Comparison of ENCODE assay signal across 15 cellular contexts in genomic region chr7:373818-374705, GRCh38.
A peak's percentile ranks its signal among the peaks of the same experiment; 100 is the strongest.
DNase-seq lines count a peak whose midpoint lies in the region; ATAC-seq and TF ChIP-seq lines count a peak whose summit lies in the region.
"Had no signal": no experiment of that assay in that cellular context is flagged by ENCODE, and none has a peak within 500 bp of the region (broad histone marks: within the 10 kb centered on the region; RNA-seq: fewer than 3 reads in every experiment).

No MANE protein-coding gene starts in this region.

- intact Hi-C loops in Right ventricle myocardium superior (cut with DNase I): no loop called here
- intact Hi-C loops in left ventricle myocardium superior (cut with micrococcal nuclease): no loop called here
- intact Hi-C loops in CD14-positive monocyte (cut with micrococcal nuclease): no loop called here

- ATAC-seq in Right ventricle myocardium superior (ENCODE audit: poor library complexity): no peak
- ATAC-seq in left ventricle myocardium superior: no peak
- ATAC-seq in HG02798 (IDR thresholded peaks at IDR 0.05; ENCODE audit: poor library complexity, unreplicated experiment): no peak
- ATAC-seq: naive thymus-derived CD4-positive, alpha-beta T cell had no signal

- no peak overlapping the region for H3K4me3 Mint-ChIP-seq in mesothelial cell of epicardium
- H3K4me3 Mint-ChIP-seq in type B pancreatic cell: peak overlapping the region; percentile 36
- H3K4me3 Mint-ChIP-seq in CD14-positive monocyte: peak overlapping the region in 1 of 2 donors; percentile 4
- H3K4me3 Mint-ChIP-seq: activated naive CD8-positive, alpha-beta T cell treated with anti-CD3 and anti-CD28 coated beads, Interleukin-2, amount 10 ng/mL, durations not matched to agents 7 days and 5 days; naive thymus-derived CD4-positive, alpha-beta T cell had no signal

- H3K36me3 Mint-ChIP-seq in mesothelial cell of epicardium: no peaks in the 10 kb centered on the region
- H3K36me3 Mint-ChIP-seq in type B pancreatic cell: no peaks in the 10 kb centered on the region
- H3K36me3 Mint-ChIP-seq in CD14-positive monocyte: no peaks in the 10 kb centered on the region
- H3K36me3 Mint-ChIP-seq: activated naive CD8-positive, alpha-beta T cell treated with anti-CD3 and anti-CD28 coated beads, Interleukin-2, amount 10 ng/mL, durations not matched to agents 7 days and 5 days; naive thymus-derived CD4-positive, alpha-beta T cell had no signal

- no peaks in the 10 kb centered on the region for H3K9me3 ChIP-seq in WERI-Rb-1 (ENCODE audit: severe bottlenecking)
- H3K9me3 ChIP-seq: esophagus muscularis mucosa, MG63 had no signal

- H3K4me1 Mint-ChIP-seq in mesothelial cell of epicardium (peaks cover 43% of the 10 kb centered on the region), type B pancreatic cell (ENCODE audit: unreplicated experiment) (peaks cover 14% of the 10 kb centered on the region), CD14-positive monocyte (no peaks in the 10 kb centered on the region)
- H3K4me1 Mint-ChIP-seq: activated naive CD8-positive, alpha-beta T cell treated with anti-CD3 and anti-CD28 coated beads, Interleukin-2, amount 10 ng/mL, durations not matched to agents 7 days and 5 days had no signal

- H3K27me3 Mint-ChIP-seq in mesothelial cell of epicardium (ENCODE audit: low read depth) (peaks cover 5% of the 10 kb centered on the region), type B pancreatic cell (peaks cover 9% of the 10 kb centered on the region), CD14-positive monocyte (ENCODE audit: low read depth in 3 of 3) (peaks cover 14 to 46% (median 24%) of the 10 kb centered on the region in 3 donors)
- H3K27me3 Mint-ChIP-seq: naive thymus-derived CD4-positive, alpha-beta T cell had no signal

- no peak overlapping the region for H3K4me3 ChIP-seq in WERI-Rb-1 (ENCODE audit: low read depth, low read length)
- H3K4me3 ChIP-seq: esophagus muscularis mucosa, MG63 had no signal

- peak overlapping the region; percentile 96 for H3K27ac Mint-ChIP-seq in mesothelial cell of epicardium
- no peak overlapping the region for H3K27ac Mint-ChIP-seq in type B pancreatic cell
- H3K27ac Mint-ChIP-seq in CD14-positive monocyte: no peak overlapping the region
- H3K27ac Mint-ChIP-seq: activated naive CD8-positive, alpha-beta T cell treated with anti-CD3 and anti-CD28 coated beads, Interleukin-2, amount 10 ng/mL, durations not matched to agents 7 days and 5 days; naive thymus-derived CD4-positive, alpha-beta T cell had no signal

- H3K9me3 Mint-ChIP-seq in mesothelial cell of epicardium: no peaks in the 10 kb centered on the region
- H3K9me3 Mint-ChIP-seq in type B pancreatic cell: no peaks in the 10 kb centered on the region
- H3K9me3 Mint-ChIP-seq in CD14-positive monocyte: peaks cover 0 to 5% (median 0%) of the 10 kb centered on the region in 7 donors
- H3K9me3 Mint-ChIP-seq: activated naive CD8-positive, alpha-beta T cell treated with anti-CD3 and anti-CD28 coated beads, Interleukin-2, amount 10 ng/mL, durations not matched to agents 7 days and 5 days; naive thymus-derived CD4-positive, alpha-beta T cell had no signal

- H3K27me3 ChIP-seq in WERI-Rb-1 (ENCODE audit: insufficient read depth, low read depth, severe bottlenecking): no peaks in the 10 kb centered on the region
- H3K27me3 ChIP-seq: MG63 had no signal

- DNase-seq in Right ventricle myocardium superior: peak; percentile 27
- DNase-seq in left ventricle myocardium superior: no peak
- DNase-seq in WERI-Rb-1: peak; percentile 7
- peak in 1 of 2 experiments; percentile 37 for DNase-seq in mesothelial cell of epicardium (ENCODE audit: low spot score in 2 of 2, unreplicated experiment in 2 of 2)
- DNase-seq in type B pancreatic cell (ENCODE audit: extremely low spot score, unreplicated experiment): no peak
- DNase-seq in HK-2 (ENCODE audit: unreplicated experiment): no peak
- no peak for DNase-seq in CD14-positive monocyte (ENCODE audit: low spot score)
- DNase-seq: activated CD4-positive, alpha-beta T cell treated with anti-CD3 and anti-CD28 coated beads for 1 hour; MG63; NCI-H1694 treated with DMSO at 0.1 percent for 48 hours; SHP77 had no signal

- H3K36me3 ChIP-seq in WERI-Rb-1: no peaks in the 10 kb centered on the region
- H3K36me3 ChIP-seq: esophagus muscularis mucosa, MG63 had no signal

- no peak for TF ChIP-seq CTCF in WERI-Rb-1 (IDR thresholded peaks at IDR 0.05; ENCODE audit: low read depth, low read length)
- no peak for TF ChIP-seq CTCF in mesothelial cell of epicardium (IDR thresholded peaks at IDR 0.05; ENCODE audit: unreplicated experiment)
- TF ChIP-seq CTCF in type B pancreatic cell (conservative IDR thresholded peaks at IDR 0.05): no peak
- no peak for TF ChIP-seq CTCF in CD14-positive monocyte (IDR thresholded peaks at IDR 0.05)

- no peak overlapping the region for H3K27ac ChIP-seq in WERI-Rb-1
- H3K27ac ChIP-seq: esophagus muscularis mucosa had no signal

Comparison
In these comparisons a context has a peak if more than half of its experiments do, and no peak if none do; other contexts are left out.
1. DNase-seq: peak in Right ventricle myocardium superior (single experiment) and WERI-Rb-1 (single experiment); none in left ventricle myocardium superior (single experiment), type B pancreatic cell (single experiment), HK-2 (single experiment) and CD14-positive monocyte (single experiment).